16 cellular contexts compared by ENCODE assay signal in genomic region chr10:12372846-12373245, GRCh38. TPM values are rescaled to one million over a fixed set of nuclear protein-coding genes. Genes with fewer than 3 reads are reported as not detected.
DNase-seq lines count a peak whose midpoint lies in the region; ATAC-seq, FAIRE-seq and TF ChIP-seq lines count a peak whose summit lies in the region.
"Had no signal": no experiment of that assay in that cellular context is flagged by ENCODE, and none has a peak within 500 bp of the region (broad histone marks: within the 10 kb centered on the region; RNA-seq: fewer than 3 reads in every experiment).

No MANE protein-coding gene starts in this region.

- peaks cover 21% of the 10 kb centered on the region for H3K79me1 ChIP-seq in mesenchymal stem cell (replicated peaks; ENCODE audit: low read length, poor library complexity, severe bottlenecking)

- H2AFZ ChIP-seq in mesenchymal stem cell (ENCODE audit: low read depth, low read length) = no peak overlapping the region
- H2AFZ ChIP-seq: GM23338 had no signal

- H3K4me1 Mint-ChIP-seq in stimulated activated memory B cell treated with anti-CD40 and anti-IgM and Interleukin-4, amounts not matched to agents 10 μg/mL and 1 μg/mL and 100 μg/mL, for 72 hours = peaks cover 41% of the 10 kb centered on the region
- H3K4me1 Mint-ChIP-seq: GM23338 had no signal

- 83% methylated on average over 10 of the region's 10 CpGs for WGBS in mesenchymal stem cell

- no peak overlapping the region for H3K4me2 ChIP-seq in mesenchymal stem cell (ENCODE audit: low read length, poor library complexity, severe bottlenecking)
- H3K4me2 ChIP-seq: GM23338 had no signal

- H3K4me1 ChIP-seq in right atrium auricular region (peaks cover 0 to 14% of the 10 kb centered on the region in 2 donors), mesenchymal stem cell (ENCODE audit: control insufficient read depth, insufficient read depth, low read depth, low read length) (peaks cover 3% of the 10 kb centered on the region)
- H3K4me1 ChIP-seq: BE2C had no signal

- no peaks in the 10 kb centered on the region for H3K36me3 Mint-ChIP-seq in stimulated activated memory B cell treated with anti-CD40 and anti-IgM and Interleukin-4, amounts not matched to agents 10 μg/mL and 1 μg/mL and 100 μg/mL, for 72 hours

- no peak overlapping the region for H2BK12ac ChIP-seq in mesenchymal stem cell (ENCODE audit: low read length in 2 of 2)

- peak; percentile 60 for FAIRE-seq in RCC 7860 (lab: Jason Lieb, UNC)
- FAIRE-seq: A204.1, GM12878, GM18507 had no signal

- ATAC-seq in stimulated activated memory B cell treated with anti-CD40 and anti-IgM and Interleukin-4, amounts not matched to agents 10 μg/mL and 1 μg/mL and 100 μg/mL, for 72 hours = no peak
- ATAC-seq: GM12878, GM23338 had no signal

- no peaks in the 10 kb centered on the region for H3K27me3 Mint-ChIP-seq in stimulated activated memory B cell treated with anti-CD40 and anti-IgM and Interleukin-4, amounts not matched to agents 10 μg/mL and 1 μg/mL and 100 μg/mL, for 72 hours
- H3K27me3 Mint-ChIP-seq: CD4-positive, alpha-beta memory T cell had no signal

- DNase-seq in cardiac septum (ENCODE audit: low spot score) = peak; percentile 9
- DNase-seq in right atrium auricular region (ENCODE audit: low spot score) = no peak
- peak; percentile 53 for DNase-seq in RCC 7860 (ENCODE audit: low spot score)
- no peak for DNase-seq in mesenchymal stem cell
- no peak for DNase-seq in MG63
- DNase-seq in DMS 273 treated with DMSO at 0.1 percent for 48 hours (lab: John Stamatoyannopoulos, UW) = no peak
- DNase-seq: BE2C; CD4-positive, alpha-beta memory T cell; H7; IMR-90 had no signal

- H3K4ac ChIP-seq in mesenchymal stem cell (ENCODE audit: low read depth in 1 of 2, low read length in 2 of 2) = no peak overlapping the region

- H3K27ac ChIP-seq in right atrium auricular region = no peak overlapping the region
- H3K27ac ChIP-seq in mesenchymal stem cell (ENCODE audit: low read length, poor library complexity, severe bottlenecking) = no peak overlapping the region
- H3K27ac ChIP-seq: C4-2B had no signal

- no peak overlapping the region for H3K18ac ChIP-seq in mesenchymal stem cell (ENCODE audit: low read depth in 1 of 2, low read length in 2 of 2)

- H2AK5ac ChIP-seq in mesenchymal stem cell (ENCODE audit: low read length, severe bottlenecking) = no peak overlapping the region

- intact Hi-C loops in cardiac septum (cut with DNase I) = no loop called here

- H3K4me3 ChIP-seq in right atrium auricular region (no peak overlapping the region), mesenchymal stem cell (ENCODE audit: insufficient read depth in 1 of 2, low read depth in 1 of 2, low read length in 2 of 2) (no peak overlapping the region), MG63 (no peak overlapping the region)
- H3K4me3 ChIP-seq: GM12878, GM23338 had no signal

- no peaks in the 10 kb centered on the region for H3K27me3 ChIP-seq in right atrium auricular region
- no peaks in the 10 kb centered on the region for H3K27me3 ChIP-seq in mesenchymal stem cell (ENCODE audit: control insufficient read depth in 1 of 2, insufficient read depth in 1 of 2, low read length in 2 of 2)
- H3K27me3 ChIP-seq in MG63 = no peaks in the 10 kb centered on the region
- H3K27me3 ChIP-seq: BE2C had no signal

- no peak overlapping the region for H3K9ac ChIP-seq in mesenchymal stem cell (ENCODE audit: low read length)

- H4K8ac ChIP-seq in mesenchymal stem cell (ENCODE audit: low read length) = no peak overlapping the region

- H3K9me3 Mint-ChIP-seq in stimulated activated memory B cell treated with anti-CD40 and anti-IgM and Interleukin-4, amounts not matched to agents 10 μg/mL and 1 μg/mL and 100 μg/mL, for 72 hours = no peaks in the 10 kb centered on the region
- H3K9me3 Mint-ChIP-seq: CD4-positive, alpha-beta memory T cell; GM23338 had no signal

- H3K27ac Mint-ChIP-seq in stimulated activated memory B cell treated with anti-CD40 and anti-IgM and Interleukin-4, amounts not matched to agents 10 μg/mL and 1 μg/mL and 100 μg/mL, for 72 hours = peak overlapping the region; percentile 30

- no peak overlapping the region for H3K4me3 Mint-ChIP-seq in stimulated activated memory B cell treated with anti-CD40 and anti-IgM and Interleukin-4, amounts not matched to agents 10 μg/mL and 1 μg/mL and 100 μg/mL, for 72 hours
- H3K4me3 Mint-ChIP-seq: CD4-positive, alpha-beta memory T cell; GM23338 had no signal

- H2BK120ac ChIP-seq in mesenchymal stem cell (ENCODE audit: low read depth, low read length) = no peak overlapping the region

- H3K14ac ChIP-seq in mesenchymal stem cell (ENCODE audit: low read length in 2 of 2) = no peak overlapping the region

- H3K36me3 ChIP-seq in right atrium auricular region (no peaks in the 10 kb centered on the region), mesenchymal stem cell (ENCODE audit: control insufficient read depth in 1 of 2, insufficient read depth in 2 of 2, low read depth in 1 of 2, low read length in 2 of 2) (peaks cover 0 to 4% of the 10 kb centered on the region in 2 experiments), MG63 (no peaks in the 10 kb centered on the region)
- H3K36me3 ChIP-seq: BE2C had no signal

- no peak for TF ChIP-seq CTCF in right atrium auricular region (IDR thresholded peaks at IDR 0.05)

- no peak overlapping the region for H3K23ac ChIP-seq in mesenchymal stem cell (ENCODE audit: low read length in 2 of 2)

- no peak overlapping the region for H2BK15ac ChIP-seq in mesenchymal stem cell (ENCODE audit: low read depth, poor library complexity, severe bottlenecking)

- no peak overlapping the region for H4K91ac ChIP-seq in mesenchymal stem cell (ENCODE audit: low read length)

- H3K9me3 ChIP-seq in right atrium auricular region (no peaks in the 10 kb centered on the region), mesenchymal stem cell (ENCODE audit: control insufficient read depth, low read length) (no peaks in the 10 kb centered on the region), MG63 (no peaks in the 10 kb centered on the region)
- H3K9me3 ChIP-seq: BE2C had no signal

- peak overlapping the region; percentile 35 for H2BK5ac ChIP-seq in mesenchymal stem cell (ENCODE audit: low read depth, low read length, poor library complexity, severe bottlenecking)

RNA-seq across cellular contexts. Expression of gene CAMK1D, which starts 23.5 kb away (rescaled TPM):
- total RNA-seq in cardiac septum (3.2 TPM), right atrium auricular region (10 to 100 TPM; 24.5 to 27.2 TPM)
- 7.6 TPM for polyA plus RNA-seq in mesenchymal stem cell (2013, experiment 1 of 2)
- polyA plus RNA-seq in mesenchymal stem cell (2013, experiment 2 of 2) = 7.8 TPM
- 6.8 and 13.2 TPM in 2 replicates for total RNA-seq in MG63 (2014; rRNA removed; shearing (Covaris generic); ENCODE audit: low replicate concordance)

Comparison
In these comparisons a context has a peak if more than half of its experiments do, and no peak if none do; other contexts are left out.
1. DNase-seq: peak in cardiac septum (single experiment) and RCC 7860 (single experiment); none in right atrium auricular region (single experiment), mesenchymal stem cell (single experiment), MG63 (single experiment) and DMS 273 treated with DMSO at 0.1 percent for 48 hours (single experiment).